In genomic region chr18:23226930-23227728, GRCh38 we compare ENCODE assay signal across 9 cellular contexts.
DNase-seq lines count a peak whose midpoint lies in the region; ATAC-seq and TF ChIP-seq lines count a peak whose summit lies in the region.
"Had no signal": no experiment of that assay in that cellular context is flagged by ENCODE, and none has a peak within 500 bp of the region (broad histone marks: within the 10 kb centered on the region; RNA-seq: fewer than 3 reads in every experiment).

No MANE protein-coding gene starts in this region.

- no peak overlapping the region for H3K27ac ChIP-seq in RWPE1

- CTCF ChIA-PET in RWPE1 (lab: Yijun Ruan, JAX): no interaction called here

- H3K27me3 ChIP-seq in H7 (ENCODE audit: control insufficient read depth, insufficient read depth, low read length): no peaks in the 10 kb centered on the region

- POLR2A ChIA-PET in RWPE1 (lab: Yijun Ruan, JAX; ENCODE audit: low non-redundant PET): no interaction called here

- H3K4me3 ChIP-seq in fibroblast of the aortic adventitia (ENCODE audit: low read depth, low read length) (no peak overlapping the region), H7 (ENCODE audit: insufficient read depth, low read depth, low read length) (no peak overlapping the region)

- H3K36me3 ChIP-seq in H7 (replicated peaks; ENCODE audit: control insufficient read depth, insufficient read depth, low read length): peaks cover 1% of the 10 kb centered on the region; the same call in 1 of the 2 replicates

- peak; percentile 76 for DNase-seq in DMS53 (lab: John Stamatoyannopoulos, UW)
- DNase-seq in RWPE1 (ENCODE audit: low spot score): peak; percentile 6
- DNase-seq in fibroblast of the aortic adventitia (ENCODE audit: low read depth): peak; percentile 95
- peak; percentile 83 for DNase-seq in pulmonary artery endothelial cell (ENCODE audit: low read depth, low spot score)
- DNase-seq in NCI-H526 (lab: John Stamatoyannopoulos, UW): no peak
- no peak for DNase-seq in H7
- DNase-seq: stimulated activated CD4-positive, alpha-beta T cell treated with anti-CD3 and anti-CD28 coated beads, Interleukin-1b, Interleukin-23, amount 100 ng/mL, for 48 hours had no signal

- TF ChIP-seq CTCF in RWPE1 (conservative IDR thresholded peaks at IDR 0.05; ENCODE audit: low read depth) (no peak), fibroblast of the aortic adventitia (IDR thresholded peaks at IDR 0.05; ENCODE audit: insufficient read depth, low read length) (no peak)

- ATAC-seq in GM19467 (IDR thresholded peaks at IDR 0.05; ENCODE audit: unreplicated experiment): no peak
- ATAC-seq in GM18870 (IDR thresholded peaks at IDR 0.05; ENCODE audit: unreplicated experiment): no peak

Comparison
In these comparisons a context has a peak if more than half of its experiments do, and no peak if none do; other contexts are left out.
1. DNase-seq: peak in DMS53 (single experiment), RWPE1 (single experiment), fibroblast of the aortic adventitia (single experiment) and pulmonary artery endothelial cell (single experiment); none in NCI-H526 (0 of 2) and H7 (single experiment).